Comparison of ENCODE assay signal across 8 cellular contexts in the genomic region with DNA sequence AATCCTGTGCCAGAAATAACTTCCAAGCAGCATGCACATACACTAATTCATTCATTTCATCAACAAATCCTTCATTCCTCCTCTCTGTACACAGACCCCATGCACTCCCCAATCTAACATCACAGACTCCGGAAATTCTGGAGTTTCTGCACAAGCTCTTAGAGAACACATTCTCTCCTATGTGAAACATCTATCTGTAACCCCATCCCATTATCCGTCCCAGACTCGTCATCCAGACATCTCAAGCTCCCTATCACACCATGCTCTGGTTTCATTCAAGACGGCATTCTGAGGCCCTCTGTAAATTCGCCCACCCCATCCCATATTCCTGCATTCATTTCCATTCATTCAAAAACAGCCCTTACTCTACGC. TPM values are rescaled to one million over a fixed set of nuclear protein-coding genes. Genes with fewer than 3 reads are reported as not detected.
A peak's percentile ranks its signal among the peaks of the same experiment; 100 is the strongest.
DNase-seq lines count a peak whose midpoint lies in the region; ATAC-seq and TF ChIP-seq lines count a peak whose summit lies in the region.

No MANE protein-coding gene starts in this region.

- H3K27ac ChIP-seq in GM23338 (ENCODE audit: low read depth) = peak overlapping the region; percentile 75; the same call in 1 of the 2 replicates
- H3K27ac ChIP-seq in fibroblast of lung (ENCODE audit: insufficient read depth, low read length) = peak overlapping the region; percentile 96
- H3K27ac ChIP-seq in psoas muscle = peak overlapping the region; percentile 94

- H3K79me2 ChIP-seq in GM23338 (replicated peaks; ENCODE audit: insufficient read depth) (peaks cover 61% of the 10 kb centered on the region), fibroblast of lung (ENCODE audit: control insufficient read depth, insufficient read depth, low read length) (peaks cover 40% of the 10 kb centered on the region)

- H3K9me3 ChIP-seq in fibroblast of lung (ENCODE audit: control insufficient read depth, insufficient read depth, low read depth, low read length) (no peaks in the 10 kb centered on the region), psoas muscle (peaks cover 13% of the 10 kb centered on the region)

- H3K27me3 ChIP-seq in GM06990 (replicated peaks; ENCODE audit: control insufficient read depth, insufficient read depth, low read length) (no peaks in the 10 kb centered on the region), GM23338 (ENCODE audit: insufficient read depth) (no peaks in the 10 kb centered on the region), fibroblast of lung (ENCODE audit: control insufficient read depth, insufficient read depth, low read length) (no peaks in the 10 kb centered on the region), psoas muscle (ENCODE audit: insufficient read depth in 3 of 3, low read length in 2 of 3) (no peaks in the 10 kb centered on the region)

- H4K20me1 ChIP-seq in GM23338 (replicated peaks; ENCODE audit: insufficient read depth) (peaks cover 4% of the 10 kb centered on the region), fibroblast of lung (ENCODE audit: control insufficient read depth, extremely low read depth, insufficient read depth, low read length) (no peaks in the 10 kb centered on the region)

- H3K9me3 Mint-ChIP-seq in GM23338 = peaks cover 8% of the 10 kb centered on the region; the same call in 2 of the 3 replicates

- peaks cover 7% of the 10 kb centered on the region; the same call in 1 of the 2 replicates for H3K4me1 ChIP-seq in GM23338 (ENCODE audit: insufficient read depth)
- no peaks in the 10 kb centered on the region for H3K4me1 ChIP-seq in fibroblast of lung (ENCODE audit: control insufficient read depth, extremely low read depth, insufficient read depth, low read length)
- peaks cover 11% of the 10 kb centered on the region for H3K4me1 ChIP-seq in psoas muscle

- peaks cover 15% of the 10 kb centered on the region for H3K36me3 Mint-ChIP-seq in GM23338 (ENCODE audit: low read depth)

- H3K36me3 ChIP-seq in GM06990 (ENCODE audit: control insufficient read depth, insufficient read depth, low read length) (no peaks in the 10 kb centered on the region), GM23338 (ENCODE audit: insufficient read depth) (no peaks in the 10 kb centered on the region), fibroblast of lung (ENCODE audit: control insufficient read depth, insufficient read depth, low read length) (no peaks in the 10 kb centered on the region), psoas muscle (ENCODE audit: insufficient read depth in 1 of 2, low read depth in 1 of 2) (peaks cover 0 to 6% of the 10 kb centered on the region in 2 donors)

- ATAC-seq in GM23338 (no peak), psoas muscle (no peak)

- H3K4me3 ChIP-seq in GM06990 (replicated peaks; ENCODE audit: low read depth, low read length) = peak overlapping the region; percentile 71
- peak overlapping the region; percentile 97 for H3K4me3 ChIP-seq in GM23338
- peak overlapping the region; percentile 80 to 100 (median 94) for H3K4me3 ChIP-seq in fibroblast of lung (replicated peaks in 1 of 4; ENCODE audit: control extremely low read depth in 1 of 4, insufficient read depth in 1 of 4, low read depth in 3 of 4, low read length in 4 of 4)
- H3K4me3 ChIP-seq in psoas muscle = peak overlapping the region; percentile 100

- H3K4me1 Mint-ChIP-seq in GM23338 = peaks cover 2% of the 10 kb centered on the region; the same call in 1 of the 3 replicates

- H3K4me3 Mint-ChIP-seq in GM23338 = peak overlapping the region; percentile 93

- intact Hi-C loops in psoas muscle (cut with DNase I) = loop anchor here in 1 of 2 donors (5.0 kb wide), 2 partner anchors 106 to 166 kb away; no protein-coding TSS in a partner anchor

- 0 to 1% (median 0%) methylated on average over 6 of the region's 6 CpGs for WGBS in psoas muscle, 3 donors

- H3F3A ChIP-seq in GM23338 (replicated peaks; ENCODE audit: low read depth) = no peaks in the 10 kb centered on the region

- no peak for TF ChIP-seq CTCF in GM06990 (IDR thresholded peaks at IDR 0.05; ENCODE audit: insufficient read depth, low read length, poor library complexity, severe bottlenecking)
- no peak for TF ChIP-seq CTCF in GM23338 (conservative IDR thresholded peaks at IDR 0.05; ENCODE audit: low read depth in 2 of 2)
- no peak for TF ChIP-seq CTCF in fibroblast of lung (conservative IDR thresholded peaks at IDR 0.05 in 1 of 2, IDR thresholded peaks at IDR 0.05 in 1 of 2; ENCODE audit: low read depth in 1 of 2, low read length in 2 of 2)
- TF ChIP-seq CTCF in psoas muscle (IDR thresholded peaks at IDR 0.05) = no peak

- no peak for DNase-seq in GM06990 (ENCODE audit: extremely low read depth, insufficient read length)
- no peak for DNase-seq in GM23338 (ENCODE audit: low spot score)
- DNase-seq in RKO (ENCODE audit: low spot score) = peak; percentile 49
- no peak for DNase-seq in fibroblast of lung (ENCODE audit: low read depth in 2 of 2)
- DNase-seq in psoas muscle = no peak
- DNase-seq in GM19238 (ENCODE audit: insufficient read length, low spot score) = no peak
- no peak for DNase-seq in NCI-H446 (lab: John Stamatoyannopoulos, UW)
- DNase-seq in HPDE6-E6E7 (ENCODE audit: extremely low spot score) = no peak

- H2AFZ ChIP-seq in GM23338 (peak overlapping the region; percentile 96; the same call in 1 of the 2 replicates), fibroblast of lung (ENCODE audit: low read length) (peak overlapping the region; percentile 100)

- peak overlapping the region; percentile 93 for H3K4me2 ChIP-seq in GM23338
- H3K4me2 ChIP-seq in fibroblast of lung (ENCODE audit: extremely low read depth, insufficient read depth, low read length) = peak overlapping the region; percentile 97

- no peaks in the 10 kb centered on the region for H3K9me2 ChIP-seq in GM23338 (ENCODE audit: insufficient read depth)

- peak overlapping the region; percentile 95 for H3K9ac ChIP-seq in fibroblast of lung (ENCODE audit: insufficient read depth, low read length)

- peaks cover 9% of the 10 kb centered on the region for H3K27me3 Mint-ChIP-seq in GM23338 (ENCODE audit: insufficient read depth, low read depth, poor library complexity)

- peak overlapping the region; percentile 93 for H3K27ac Mint-ChIP-seq in GM23338

TF ChIP-seq in GM23338, 12 proteins besides CTCF, POLR2A, EP300 and RAD21 (continues in another document):
- TF ChIP-seq, protein P1, sequence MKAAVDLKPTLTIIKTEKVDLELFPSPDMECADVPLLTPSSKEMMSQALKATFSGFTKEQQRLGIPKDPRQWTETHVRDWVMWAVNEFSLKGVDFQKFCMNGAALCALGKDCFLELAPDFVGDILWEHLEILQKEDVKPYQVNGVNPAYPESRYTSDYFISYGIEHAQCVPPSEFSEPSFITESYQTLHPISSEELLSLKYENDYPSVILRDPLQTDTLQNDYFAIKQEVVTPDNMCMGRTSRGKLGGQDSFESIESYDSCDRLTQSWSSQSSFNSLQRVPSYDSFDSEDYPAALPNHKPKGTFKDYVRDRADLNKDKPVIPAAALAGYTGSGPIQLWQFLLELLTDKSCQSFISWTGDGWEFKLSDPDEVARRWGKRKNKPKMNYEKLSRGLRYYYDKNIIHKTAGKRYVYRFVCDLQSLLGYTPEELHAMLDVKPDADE (IDR thresholded peaks at IDR 0.05) = no peak
- TF ChIP-seq NANOG (IDR thresholded peaks at IDR 0.05; ENCODE audit: borderline replicate concordance) = no peak
- no peak for TF ChIP-seq ZNF114 (CRISPR knock-in tag; IDR thresholded peaks at IDR 0.05)
- TF ChIP-seq ZNF331 (CRISPR knock-in tag; IDR thresholded peaks at IDR 0.05; ENCODE audit: low read depth) = no peak
- TF ChIP-seq, protein P2, sequence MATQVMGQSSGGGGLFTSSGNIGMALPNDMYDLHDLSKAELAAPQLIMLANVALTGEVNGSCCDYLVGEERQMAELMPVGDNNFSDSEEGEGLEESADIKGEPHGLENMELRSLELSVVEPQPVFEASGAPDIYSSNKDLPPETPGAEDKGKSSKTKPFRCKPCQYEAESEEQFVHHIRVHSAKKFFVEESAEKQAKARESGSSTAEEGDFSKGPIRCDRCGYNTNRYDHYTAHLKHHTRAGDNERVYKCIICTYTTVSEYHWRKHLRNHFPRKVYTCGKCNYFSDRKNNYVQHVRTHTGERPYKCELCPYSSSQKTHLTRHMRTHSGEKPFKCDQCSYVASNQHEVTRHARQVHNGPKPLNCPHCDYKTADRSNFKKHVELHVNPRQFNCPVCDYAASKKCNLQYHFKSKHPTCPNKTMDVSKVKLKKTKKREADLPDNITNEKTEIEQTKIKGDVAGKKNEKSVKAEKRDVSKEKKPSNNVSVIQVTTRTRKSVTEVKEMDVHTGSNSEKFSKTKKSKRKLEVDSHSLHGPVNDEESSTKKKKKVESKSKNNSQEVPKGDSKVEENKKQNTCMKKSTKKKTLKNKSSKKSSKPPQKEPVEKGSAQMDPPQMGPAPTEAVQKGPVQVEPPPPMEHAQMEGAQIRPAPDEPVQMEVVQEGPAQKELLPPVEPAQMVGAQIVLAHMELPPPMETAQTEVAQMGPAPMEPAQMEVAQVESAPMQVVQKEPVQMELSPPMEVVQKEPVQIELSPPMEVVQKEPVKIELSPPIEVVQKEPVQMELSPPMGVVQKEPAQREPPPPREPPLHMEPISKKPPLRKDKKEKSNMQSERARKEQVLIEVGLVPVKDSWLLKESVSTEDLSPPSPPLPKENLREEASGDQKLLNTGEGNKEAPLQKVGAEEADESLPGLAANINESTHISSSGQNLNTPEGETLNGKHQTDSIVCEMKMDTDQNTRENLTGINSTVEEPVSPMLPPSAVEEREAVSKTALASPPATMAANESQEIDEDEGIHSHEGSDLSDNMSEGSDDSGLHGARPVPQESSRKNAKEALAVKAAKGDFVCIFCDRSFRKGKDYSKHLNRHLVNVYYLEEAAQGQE (IDR thresholded peaks at IDR 0.05; ENCODE audit: unreplicated experiment) = no peak
- TF ChIP-seq CREB1 (CRISPR knock-in tag; IDR thresholded peaks at IDR 0.05; ENCODE audit: low read depth) = no peak
- TF ChIP-seq EZH2phosphoT487 (IDR thresholded peaks at IDR 0.05; ENCODE audit: unreplicated experiment) = no peak
- no peak for TF ChIP-seq STAT1 (IDR thresholded peaks at IDR 0.05; ENCODE audit: unreplicated experiment)

RNA-seq across cellular contexts. Expression of a gene that starts 0.6 kb away (rescaled TPM):
- 34.7 and 41.4 TPM in 2 replicates for total RNA-seq in GM23338 (2014; rRNA removed; shearing (Covaris generic))
- polyA plus RNA-seq in GM23338 (2016; fragmentation: Nextera tagmentation; extraction: Ambion mirVana) (44.1 and 55.6 TPM in 2 replicates), fibroblast of lung (12.9 and 16.1 TPM in 2 replicates), psoas muscle (10 to 100 TPM in 2 of 3 donors, 1 to 10 TPM in 1; 7.1 to 18.6 (median 16.3) TPM)
- total RNA-seq in fibroblast of lung (21.3 and 25.4 TPM in 2 replicates), psoas muscle (10 to 100 TPM in 1 of 4 donors, 1 to 10 TPM in 3; 6.2 to 10.2 (median 7.1) TPM)
- polyA plus RNA-seq in fibroblast of lung (2012) = 23.8 and 26.1 TPM in 2 replicates
- 1.3 and 1.8 TPM in 2 replicates for polyA minus RNA-seq in fibroblast of lung (ENCODE audit: low replicate concordance)

RNA-seq across cellular contexts. Expression of a gene that starts 48.1 kb away (rescaled TPM):
- total RNA-seq in GM23338 (2014; rRNA removed; shearing (Covaris generic)) = 92.3 and 94.9 TPM in 2 replicates
- 40.9 and 43.5 TPM in 2 replicates for polyA plus RNA-seq in GM23338 (2016; fragmentation: Nextera tagmentation; extraction: Ambion mirVana)
- 56.0 and 62.1 TPM in 2 replicates for total RNA-seq in fibroblast of lung
- 39.2 and 45.5 TPM in 2 replicates for polyA plus RNA-seq in fibroblast of lung
- polyA plus RNA-seq in fibroblast of lung (2012) = 26.9 and 33.1 TPM in 2 replicates
- polyA minus RNA-seq in fibroblast of lung (ENCODE audit: low replicate concordance) = 6.2 and 14.4 TPM in 2 replicates
- 10 to 100 TPM; 29.4 to 58.5 (median 47.7) TPM for total RNA-seq in psoas muscle
- 10 to 100 TPM; 21.1 to 62.7 (median 48.5) TPM for polyA plus RNA-seq in psoas muscle
